Comparison of ENCODE assay signal across 20 cellular contexts in the genomic region with DNA sequence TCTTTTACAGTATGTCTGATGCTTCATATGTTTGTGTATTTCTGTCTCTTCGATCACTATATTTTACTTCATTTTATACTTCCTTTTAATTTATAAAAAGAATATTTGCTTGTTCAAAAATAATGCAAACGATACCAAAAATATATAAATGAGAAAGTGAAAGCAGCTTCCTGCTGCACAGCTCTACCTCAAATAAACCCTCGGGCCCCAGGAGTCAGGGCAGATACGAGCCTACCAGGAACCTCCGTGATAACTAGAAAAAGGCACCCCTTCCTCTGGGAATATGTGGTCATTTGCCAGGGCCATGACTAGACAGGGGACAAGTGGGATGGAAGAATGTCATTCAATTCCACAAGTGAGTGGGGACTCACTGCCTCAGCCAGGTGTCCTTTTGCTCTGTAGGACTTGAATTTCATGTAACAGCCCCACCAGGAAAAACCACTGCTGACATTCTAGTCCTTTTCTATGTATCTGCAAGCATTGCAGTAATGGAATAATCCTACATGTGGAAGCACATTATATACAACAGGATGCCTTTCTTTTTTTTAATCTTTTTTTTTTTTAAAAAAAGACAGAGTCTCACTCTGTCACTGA.
DNase-seq lines count a peak whose midpoint lies in the region; ATAC-seq and FAIRE-seq lines count a peak whose summit lies in the region.
"Had no signal": no experiment of that assay in that cellular context is flagged by ENCODE, and none has a peak within 500 bp of the region (broad histone marks: within the 10 kb centered on the region; RNA-seq: fewer than 3 reads in every experiment).

No MANE protein-coding gene starts in this region.

- no peaks in the 10 kb centered on the region for H3K9me3 Mint-ChIP-seq in activated naive CD4-positive, alpha-beta T cell treated with anti-CD3 and anti-CD28 coated beads, Interleukin-2, amount 50 U/mL, for 72 hours
- H3K9me3 Mint-ChIP-seq: activated T-helper 1 cell treated with anti-CD3 and anti-CD28 coated beads, Interleukin-12 subunit alpha, Interleukin-12 subunit beta, Interleukin-2, Interleukin-4 antibody, amounts not matched to agents 30 ng/mL and 10 ng/mL and 1 ng/mL, durations not matched to agents 14 hours and 24 hours and 36 hours; central memory CD8-positive, alpha-beta T cell; effector memory CD8-positive, alpha-beta T cell; neural crest cell; T-helper 2 cell treated with Interferon-gamma antibody and Interleukin-4, amounts not matched to agents 5 μg/mL and 100 μg/mL, for 36 hours had no signal

- no peak for FAIRE-seq in small intestine (lab: Jason Lieb, UNC)

- peaks cover 2 to 3% of the 10 kb centered on the region in 2 donors for H3K36me3 ChIP-seq in small intestine (ENCODE audit: control insufficient read depth in 2 of 2, insufficient read depth in 2 of 2, low read length in 2 of 2)
- H3K36me3 ChIP-seq: adrenal gland had no signal

- H3K9me3 ChIP-seq in small intestine (ENCODE audit: control insufficient read depth, low read depth), result no peaks in the 10 kb centered on the region
- H3K9me3 ChIP-seq: adrenal gland had no signal

- H3K27ac Mint-ChIP-seq in activated naive CD4-positive, alpha-beta T cell treated with anti-CD3 and anti-CD28 coated beads, Interleukin-2, amount 50 U/mL, for 72 hours, result no peak overlapping the region
- H3K27ac Mint-ChIP-seq: activated T-helper 1 cell treated with anti-CD3 and anti-CD28 coated beads, Interleukin-12 subunit alpha, Interleukin-12 subunit beta, Interleukin-2, Interleukin-4 antibody, amounts not matched to agents 30 ng/mL and 10 ng/mL and 1 ng/mL, durations not matched to agents 14 hours and 24 hours and 36 hours; T-helper 2 cell treated with Interferon-gamma antibody and Interleukin-4, amounts not matched to agents 5 μg/mL and 100 μg/mL, for 36 hours had no signal

- H3K36me3 Mint-ChIP-seq in activated naive CD4-positive, alpha-beta T cell treated with anti-CD3 and anti-CD28 coated beads, Interleukin-2, amount 50 U/mL, for 72 hours, result peaks cover 3 to 8% of the 10 kb centered on the region in 2 donors

- peak; percentile 34 for DNase-seq in small intestine
- no peak for DNase-seq in stimulated activated CD4-positive, alpha-beta T cell treated with anti-CD3 and anti-CD28 coated beads, Interleukin-1b, Interleukin-23, amount 100 ng/mL, for 48 hours
- no peak for DNase-seq in NCI-H69 (lab: John Stamatoyannopoulos, UW)
- DNase-seq in activated naive CD4-positive, alpha-beta T cell treated with anti-CD3 and anti-CD28 coated beads, Interleukin-2, amount 50 U/mL, for 72 hours (ENCODE audit: low spot score in 2 of 2), result no peak
- DNase-seq in nucleus accumbens (lab: John Stamatoyannopoulos, UW), result no peak
- DNase-seq: adrenal gland; C1 segment of cervical spinal cord; DND-41; effector memory CD8-positive, alpha-beta T cell; retina; Right ventricle myocardium superior; stimulated activated CD4-positive, alpha-beta T cell treated with anti-CD3 and anti-CD28 coated beads, Interleukin-4, amount 100 ng/mL, for 1 hour; trophoblast cell had no signal

- H3K27ac ChIP-seq in small intestine (ENCODE audit: low read depth in 1 of 2, low read length in 1 of 2), result no peak overlapping the region
- H3K27ac ChIP-seq: adrenal gland had no signal

- H3K4me3 ChIP-seq in small intestine (ENCODE audit: low read depth in 1 of 2, low read length in 2 of 2), result no peak overlapping the region
- H3K4me3 ChIP-seq: adrenal gland had no signal

- peak; percentile 83 for ATAC-seq in GM18511 (IDR thresholded peaks at IDR 0.05; ENCODE audit: unreplicated experiment)
- peak; percentile 79 for ATAC-seq in GM21528 (IDR thresholded peaks at IDR 0.05; ENCODE audit: low FRiP score, unreplicated experiment)
- ATAC-seq in HG03135 (IDR thresholded peaks at IDR 0.05; ENCODE audit: unreplicated experiment), result peak; percentile 81
- no peak for ATAC-seq in activated naive CD4-positive, alpha-beta T cell treated with anti-CD3 and anti-CD28 coated beads, Interleukin-2, amount 50 U/mL, for 72 hours
- ATAC-seq: effector memory CD8-positive, alpha-beta T cell had no signal

- H3K27me3 ChIP-seq in small intestine (ENCODE audit: control insufficient read depth in 2 of 2, insufficient read depth in 2 of 2, low read length in 2 of 2), result no peaks in the 10 kb centered on the region
- H3K27me3 ChIP-seq: adrenal gland had no signal

- WGBS in small intestine, 3 donors, result 30 to 62% (median 38%) methylated on average over 5 of the region's 5 CpGs

- H3K4me1 ChIP-seq in small intestine (ENCODE audit: control insufficient read depth in 2 of 2, insufficient read depth in 1 of 2, low read depth in 1 of 2, low read length in 1 of 2), result peaks cover 2 to 3% of the 10 kb centered on the region in 2 donors
- H3K4me1 ChIP-seq: adrenal gland had no signal

Comparison
In these comparisons a context has a peak if more than half of its experiments do, and no peak if none do; other contexts are left out.
1. ATAC-seq: peak in GM18511 (single experiment), GM21528 (single experiment) and HG03135 (single experiment); none in activated naive CD4-positive, alpha-beta T cell treated with anti-CD3 and anti-CD28 coated beads, Interleukin-2, amount 50 U/mL, for 72 hours (0 of 2).